In genomic region chr6:3830806-3831205, GRCh38 we compare ENCODE assay signal across 19 cellular contexts. TPM values are rescaled to one million over a fixed set of nuclear protein-coding genes. Genes with fewer than 3 reads are reported as not detected.
DNase-seq lines count a peak whose midpoint lies in the region; TF ChIP-seq lines count a peak whose summit lies in the region.
"Had no signal": no experiment of that assay in that cellular context is flagged by ENCODE, and none has a peak within 500 bp of the region (broad histone marks: within the 10 kb centered on the region; RNA-seq: fewer than 3 reads in every experiment).

No MANE protein-coding gene starts in this region.

- no peak overlapping the region for H3K4me3 Mint-ChIP-seq in MCF 10A (ENCODE audit: unreplicated experiment)
- H3K4me3 Mint-ChIP-seq: B cell; CD4-positive, CD25-positive, alpha-beta regulatory T cell; CD8-positive, alpha-beta T cell; GM23338; HFFc6 had no signal

- CTCF ChIA-PET in mammary epithelial cell (lab: Charles Lee; ENCODE audit: low non-redundant PET) (no interaction called here), MCF 10A (lab: Yijun Ruan, JAX) (interaction anchor here (0.6 to 0.7 kb wide), 3 partner anchors 18 to 88 kb away, joined by 4 read pairs; partner anchors contain the start of gene FAM50B)

- no peak overlapping the region for H3K4me2 ChIP-seq in mammary epithelial cell (ENCODE audit: insufficient read depth, low read depth, low read length)
- H3K4me2 ChIP-seq: BLaER1, GM23338 had no signal

- peak overlapping the region; percentile 43 for H2AFZ ChIP-seq in mammary epithelial cell (ENCODE audit: low read depth, low read length)
- H2AFZ ChIP-seq: GM23338 had no signal

- in situ Hi-C loops in mammary epithelial cell (cut with MboI; ENCODE audit: low sequenced_read_pairs in 2 of 2), result no loop called here

- no peaks in the 10 kb centered on the region for H3K79me2 ChIP-seq in mammary epithelial cell (ENCODE audit: insufficient read depth, low read length)

- no peak overlapping the region for H3K27ac ChIP-seq in mammary epithelial cell (ENCODE audit: insufficient read depth, low read depth, low read length)
- H3K27ac ChIP-seq: 22Rv1, BLaER1, C4-2B had no signal

- H3K27ac Mint-ChIP-seq in MCF 10A (ENCODE audit: low read depth, unreplicated experiment), result no peak overlapping the region
- H3K27ac Mint-ChIP-seq: B cell; CD8-positive, alpha-beta T cell; GM23338; HFFc6 had no signal

- POLR2A ChIA-PET in MCF 10A (lab: Yijun Ruan, JAX), result no interaction called here

- H3K4me1 Mint-ChIP-seq in MCF 10A (ENCODE audit: insufficient read depth, unreplicated experiment), result peaks cover 13% of the 10 kb centered on the region
- H3K4me1 Mint-ChIP-seq: B cell; CD4-positive, CD25-positive, alpha-beta regulatory T cell; GM23338 had no signal

- no peaks in the 10 kb centered on the region for H3K36me3 ChIP-seq in mammary epithelial cell (ENCODE audit: insufficient read depth, low read length)
- H3K36me3 ChIP-seq: BLaER1, HAP-1 had no signal

- H3K27me3 Mint-ChIP-seq in MCF 10A (ENCODE audit: insufficient read depth, unreplicated experiment), result no peaks in the 10 kb centered on the region
- H3K27me3 Mint-ChIP-seq: B cell had no signal

- intact Hi-C loops in mammary epithelial cell (cut with micrococcal nuclease) (no loop called here), MCF 10A (cut with micrococcal nuclease) (no loop called here)

- H3K9me3 ChIP-seq in mammary epithelial cell (replicated peaks; ENCODE audit: insufficient read depth, low read length), result no peaks in the 10 kb centered on the region
- H3K9me3 ChIP-seq: BLaER1, Caco-2, HAP-1 had no signal

- H3K4me1 ChIP-seq in mammary epithelial cell (ENCODE audit: insufficient read depth, low read length), result peaks cover 25% of the 10 kb centered on the region
- H3K4me1 ChIP-seq: BLaER1, HAP-1 had no signal

- H3K36me3 Mint-ChIP-seq in MCF 10A (ENCODE audit: insufficient read depth, unreplicated experiment), result no peaks in the 10 kb centered on the region
- H3K36me3 Mint-ChIP-seq: CD4-positive, CD25-positive, alpha-beta regulatory T cell; CD8-positive, alpha-beta T cell had no signal

- BruUV-seq in mammary epithelial cell (replicated peaks; lab: Mats Ljungman, UMichigan) (no TSS peak), MCF 10A (replicated peaks; lab: Mats Ljungman, UMichigan) (no TSS peak)

- H3K4me3 ChIP-seq in mammary epithelial cell (replicated peaks in 1 of 3; ENCODE audit: insufficient read depth in 1 of 3, low read depth in 2 of 3, low read length in 3 of 3), result no peak overlapping the region
- H3K4me3 ChIP-seq: BLaER1, GM23338, HAP-1 had no signal

- TF ChIP-seq CTCF in mammary epithelial cell (conservative IDR thresholded peaks at IDR 0.05 in 1 of 2, IDR thresholded peaks at IDR 0.05 in 1 of 2; ENCODE audit: extremely low read depth in 1 of 2, insufficient read depth in 1 of 2, low read depth in 1 of 2, low read length in 2 of 2), result no peak
- TF ChIP-seq CTCF in MCF 10A (IDR thresholded peaks at IDR 0.05; ENCODE audit: unreplicated experiment), result no peak

- DNase-seq in mammary epithelial cell (no peak), MCF 10A (ENCODE audit: unreplicated experiment) (no peak), islet precursor cell (peak; percentile 35), myocyte (ENCODE audit: low read depth) (peak; percentile 68), HuH-7 (ENCODE audit: low spot score) (no peak), NCI-H187 (lab: John Stamatoyannopoulos, UW) (no peak), GOT3 (lab: John Stamatoyannopoulos, UW) (no peak)
- DNase-seq: Caco-2; CD4-positive, CD25-positive, alpha-beta regulatory T cell; CD8-positive, alpha-beta T cell; DMS153; DND-41; HFFc6 had no signal

- no peaks in the 10 kb centered on the region for H4K20me1 ChIP-seq in mammary epithelial cell (ENCODE audit: insufficient read depth, low read length)
- H4K20me1 ChIP-seq: BLaER1 had no signal

- H3K9ac ChIP-seq in mammary epithelial cell (ENCODE audit: insufficient read depth, low read length), result no peak overlapping the region
- H3K9ac ChIP-seq: BLaER1 had no signal

- H3K9me3 Mint-ChIP-seq in MCF 10A (ENCODE audit: unreplicated experiment), result no peaks in the 10 kb centered on the region
- H3K9me3 Mint-ChIP-seq: CD4-positive, CD25-positive, alpha-beta regulatory T cell; CD8-positive, alpha-beta T cell; GM23338; HFFc6 had no signal

- WGBS in mammary epithelial cell (ENCODE audit: low coverage, missing lambda C conversion rate), result 67% methylated on average over 3 of the region's 4 CpGs

- dilution Hi-C loops in mammary epithelial cell (cut with HindIII; ENCODE audit: low sequenced_read_pairs), result loop anchor here (5.0 kb wide), 1 partner anchor 106 kb away; no protein-coding TSS in a partner anchor

- no peaks in the 10 kb centered on the region for H3K27me3 ChIP-seq in mammary epithelial cell (ENCODE audit: insufficient read depth, low read length)
- H3K27me3 ChIP-seq: BLaER1 had no signal

RNA-seq across cellular contexts. Expression of gene FAM50B, which starts 18.4 kb away (rescaled TPM):
- 1 to 10 TPM; 4.4 to 7.3 TPM for total RNA-seq in mammary epithelial cell
- 6.6 TPM for polyA plus RNA-seq in mammary epithelial cell
- polyA minus RNA-seq in mammary epithelial cell, result 0.52 TPM
- total RNA-seq in MCF 10A (2022), result 4.0 and 4.3 TPM in 2 replicates
- total RNA-seq in myocyte, result 6.8 and 7.2 TPM in 2 replicates
- polyA plus RNA-seq in myocyte (2012), result 10.8 TPM
- total RNA-seq: Caco-2 had no signal

Comparison
In these comparisons a context has a peak if more than half of its experiments do, and no peak if none do; other contexts are left out.
1. DNase-seq: peak in islet precursor cell (single experiment) and myocyte (single experiment); none in mammary epithelial cell (single experiment), MCF 10A (single experiment), HuH-7 (single experiment), NCI-H187 (0 of 2) and GOT3 (single experiment).